In the genomic region with DNA sequence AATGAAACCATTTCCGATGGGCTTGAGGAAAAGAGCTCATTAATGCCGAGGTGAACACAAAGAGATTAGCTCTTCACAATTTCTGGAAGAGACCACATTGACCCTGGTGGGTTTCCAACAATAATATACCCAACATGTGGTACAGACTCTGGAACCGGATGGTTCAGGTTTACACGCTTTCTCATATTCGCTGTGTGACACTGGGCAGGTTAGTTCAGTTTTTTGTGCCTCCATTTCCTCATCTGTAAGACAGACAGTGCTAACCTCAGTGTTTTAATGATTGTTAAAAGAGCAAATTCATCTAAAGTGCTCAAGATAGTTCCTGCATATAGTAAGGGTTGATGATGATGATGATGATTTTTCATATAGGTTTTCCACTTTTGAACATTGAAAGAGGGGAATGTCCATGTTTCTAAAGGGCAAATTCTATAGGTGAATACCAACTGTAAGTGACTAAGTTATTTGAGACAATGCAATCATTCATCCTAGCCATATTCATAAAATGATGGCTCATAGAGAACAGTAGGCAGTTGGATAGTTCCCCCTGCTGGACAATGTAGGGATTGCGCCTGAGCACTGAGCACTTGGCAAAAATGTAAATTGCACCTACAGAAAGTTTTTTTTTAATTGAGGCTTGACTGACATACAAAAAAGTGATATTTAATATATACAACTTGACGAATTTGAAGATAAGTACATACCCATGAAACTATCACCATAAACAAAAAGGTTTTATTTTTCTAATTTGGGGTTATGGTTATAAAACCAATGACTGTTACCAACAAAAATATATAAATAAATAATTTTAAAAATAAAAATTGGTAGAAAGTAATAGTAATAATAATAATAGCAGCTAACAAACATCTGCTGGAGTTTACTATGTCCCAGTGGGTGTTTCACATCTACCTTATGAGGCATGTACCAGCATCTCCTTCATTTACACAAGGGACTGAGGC, we compare ENCODE assay signal across 8 cellular contexts. TPM values are rescaled to one million over a fixed set of nuclear protein-coding genes. Genes with fewer than 3 reads are reported as not detected.
DNase-seq lines count a peak whose midpoint lies in the region; ATAC-seq and TF ChIP-seq lines count a peak whose summit lies in the region.

No MANE protein-coding gene starts in this region.

- ATAC-seq in HG03558 (IDR thresholded peaks at IDR 0.05; ENCODE audit: extremely low read depth, unreplicated experiment), result peak; percentile 60
- ATAC-seq in effector memory CD8-positive, alpha-beta T cell (replicated peaks), result peak; percentile 47
- ATAC-seq in HG02763 (IDR thresholded peaks at IDR 0.05; ENCODE audit: unreplicated experiment), result no peak

- no peak overlapping the region for H3K4me3 ChIP-seq in GM12865 (ENCODE audit: low read depth, low read length)

- DNase-seq in GM12865 (ENCODE audit: low read depth) (peak; percentile 78), NOMO-1 treated with DMSO at 0.1 percent for 48 hours (lab: John Stamatoyannopoulos, UW; ENCODE audit: unreplicated experiment) (peak; percentile 59), myocyte (ENCODE audit: low read depth) (peak; percentile 66)
- peak; percentile 56 to 63 for DNase-seq in activated CD8-positive, alpha-beta memory T cell treated with anti-CD3 and anti-CD28 coated beads for 1 hour (ENCODE audit: extremely low read depth in 1 of 2, low read depth in 1 of 2)
- peak; percentile 76 to 82 (median 77) for DNase-seq in effector memory CD8-positive, alpha-beta T cell
- peak; percentile 70 for DNase-seq in stimulated activated CD8-positive, alpha-beta memory T cell treated with anti-CD3 and anti-CD28 coated beads, Interleukin-7, amount 100 ng/mL, for 24 hours (ENCODE audit: low read depth)

- H3K4me1 Mint-ChIP-seq in effector memory CD8-positive, alpha-beta T cell (ENCODE audit: low read depth in 2 of 2), result peaks cover 14 to 18% of the 10 kb centered on the region in 2 donors

- peaks cover 6 to 10% of the 10 kb centered on the region in 2 donors for H3K27me3 Mint-ChIP-seq in effector memory CD8-positive, alpha-beta T cell

- peak overlapping the region in 1 of 2 donors; percentile 4 for H3K4me3 Mint-ChIP-seq in effector memory CD8-positive, alpha-beta T cell

- H3K36me3 Mint-ChIP-seq in effector memory CD8-positive, alpha-beta T cell (ENCODE audit: insufficient read depth), result no peaks in the 10 kb centered on the region

- peak; percentile 90 for TF ChIP-seq CTCF in GM12865 (IDR thresholded peaks at IDR 0.05; ENCODE audit: insufficient read depth, low read depth, low read length, missing control alignments)

- no peaks in the 10 kb centered on the region for H3K9me3 Mint-ChIP-seq in effector memory CD8-positive, alpha-beta T cell

- no peak overlapping the region for H3K27ac Mint-ChIP-seq in effector memory CD8-positive, alpha-beta T cell

RNA-seq across cellular contexts. Expression of gene PERP, which starts 2.1 kb away (rescaled TPM):
- 0.42 and 0.70 TPM in 2 replicates for total RNA-seq in myocyte
- polyA plus RNA-seq in myocyte (2012), result 0.62 TPM

RNA-seq across cellular contexts. Expression of gene ARFGEF3, which starts 52.4 kb away (rescaled TPM):
- total RNA-seq in myocyte, result 0.03 and 0.05 TPM in 2 replicates
- 0.03 TPM for polyA plus RNA-seq in myocyte (2012)
